10 cellular contexts compared by ENCODE assay signal in genomic region chr14:63893701-63894458, GRCh38. TPM values are rescaled to one million over a fixed set of nuclear protein-coding genes. Genes with fewer than 3 reads are reported as not detected.
A peak's percentile ranks its signal among the peaks of the same experiment; 100 is the strongest.
DNase-seq lines count a peak whose midpoint lies in the region; ATAC-seq and TF ChIP-seq lines count a peak whose summit lies in the region.
"Had no signal": no experiment of that assay in that cellular context is flagged by ENCODE, and none has a peak within 500 bp of the region (broad histone marks: within the 10 kb centered on the region; RNA-seq: fewer than 3 reads in every experiment).

No MANE protein-coding gene starts in this region.

- H3K36me3 ChIP-seq in gastrocnemius medialis: no peaks in the 10 kb centered on the region

- no peaks in the 10 kb centered on the region for H3K27me3 ChIP-seq in gastrocnemius medialis

- H3K27ac Mint-ChIP-seq in activated CD4-positive, alpha-beta memory T cell treated with anti-CD3 and anti-CD28 coated beads for 36 hours: no peak overlapping the region
- H3K27ac Mint-ChIP-seq: activated naive CD8-positive, alpha-beta T cell had no signal

- intact Hi-C loops in gastrocnemius medialis (cut with DNase I; ENCODE audit: low total_unique reads) (loop anchor here (2.0 kb wide), 2 partner anchors 17 to 41 kb away; partner anchors contain the start of gene SYNE2), posterior cingulate gyrus (cut with DNase I) (no loop called here)
- intact Hi-C loops in activated CD4-positive, alpha-beta memory T cell treated with anti-CD3 and anti-CD28 coated beads for 36 hours (cut with micrococcal nuclease): no loop called here

- peak; percentile 81 to 86 for ATAC-seq in gastrocnemius medialis
- ATAC-seq in HG02852 (IDR thresholded peaks at IDR 0.05; ENCODE audit: unreplicated experiment): no peak

- no peak for TF ChIP-seq CTCF in astrocyte of the cerebellum (IDR thresholded peaks at IDR 0.05; ENCODE audit: low read depth, low read length, missing control alignments)
- TF ChIP-seq CTCF in gastrocnemius medialis (IDR thresholded peaks at IDR 0.05 in 4 of 5, conservative IDR thresholded peaks at IDR 0.05 in 1 of 5): no peak

- DNase-seq in GM04503 (ENCODE audit: low read depth) (peak; percentile 81), astrocyte of the cerebellum (ENCODE audit: low read depth) (peak; percentile 90), hepatic stellate cell (ENCODE audit: low spot score) (peak; percentile 63), gastrocnemius medialis (peak; percentile 31 to 48), posterior cingulate gyrus (no peak), NCI-H1417 (lab: John Stamatoyannopoulos, UW) (no peak)
- DNase-seq in activated CD4-positive, alpha-beta memory T cell treated with anti-CD3 and anti-CD28 coated beads for 36 hours: no peak

- H3K4me1 ChIP-seq in gastrocnemius medialis: peaks cover 46 to 66% of the 10 kb centered on the region in 2 donors

- no peaks in the 10 kb centered on the region for H3K27me3 Mint-ChIP-seq in activated CD4-positive, alpha-beta memory T cell treated with anti-CD3 and anti-CD28 coated beads for 36 hours
- H3K27me3 Mint-ChIP-seq: activated naive CD8-positive, alpha-beta T cell had no signal

- H3K4me3 Mint-ChIP-seq in activated CD4-positive, alpha-beta memory T cell treated with anti-CD3 and anti-CD28 coated beads for 36 hours: no peak overlapping the region
- H3K4me3 Mint-ChIP-seq: activated naive CD8-positive, alpha-beta T cell; neural crest cell had no signal

- H3K9me3 Mint-ChIP-seq in activated CD4-positive, alpha-beta memory T cell treated with anti-CD3 and anti-CD28 coated beads for 36 hours: no peaks in the 10 kb centered on the region
- H3K9me3 Mint-ChIP-seq: neural crest cell had no signal

- peak overlapping the region; percentile 45 to 70 (median 57) for H3K27ac ChIP-seq in gastrocnemius medialis

- H3K36me3 Mint-ChIP-seq in activated CD4-positive, alpha-beta memory T cell treated with anti-CD3 and anti-CD28 coated beads for 36 hours: no peaks in the 10 kb centered on the region

- TF ChIP-seq POLR2A in gastrocnemius medialis (IDR thresholded peaks at IDR 0.05): no peak

- no peak overlapping the region for H3K4me3 ChIP-seq in astrocyte of the cerebellum (ENCODE audit: low read depth, low read length)
- peak overlapping the region in 1 of 4 donors; percentile 5 for H3K4me3 ChIP-seq in gastrocnemius medialis

- in situ Hi-C loops in astrocyte of the cerebellum (cut with HindIII; ENCODE audit: low sequenced_read_pairs): no loop called here
- in situ Hi-C loops in gastrocnemius medialis (cut with MboI; ENCODE audit: low sequenced_read_pairs in 4 of 4): no loop called here

- CTCF ChIA-PET in activated CD4-positive, alpha-beta memory T cell treated with anti-CD3 and anti-CD28 coated beads for 36 hours (lab: Charles Lee): no interaction called here

- H3K4me1 Mint-ChIP-seq in activated CD4-positive, alpha-beta memory T cell treated with anti-CD3 and anti-CD28 coated beads for 36 hours (ENCODE audit: low read depth): peaks cover 28% of the 10 kb centered on the region

- POLR2A ChIA-PET in activated CD4-positive, alpha-beta memory T cell treated with anti-CD3 and anti-CD28 coated beads for 36 hours (lab: Charles Lee): no interaction called here

- H3K9me3 ChIP-seq in gastrocnemius medialis: no peaks in the 10 kb centered on the region

RNA-seq across cellular contexts. Expression of gene SYNE2, which starts 41.1 kb away (rescaled TPM):
- total RNA-seq in gastrocnemius medialis: 100 to 1,000 TPM in 3 of 4 donors, 10 to 100 TPM in 1; 96.9 to 207 (median 182) TPM
- total RNA-seq in activated CD4-positive, alpha-beta memory T cell treated with anti-CD3 and anti-CD28 coated beads for 36 hours: 10 to 100 TPM; 27.6 to 27.7 TPM

Comparison
In these comparisons a context has a peak if more than half of its experiments do, and no peak if none do; other contexts are left out.
1. DNase-seq: peak in GM04503 (single experiment), astrocyte of the cerebellum (single experiment), hepatic stellate cell (single experiment) and gastrocnemius medialis (2 of 2); none in posterior cingulate gyrus (0 of 10), NCI-H1417 (0 of 3) and activated CD4-positive, alpha-beta memory T cell treated with anti-CD3 and anti-CD28 coated beads for 36 hours (single experiment).